Comparison of ENCODE assay signal across 8 cellular contexts in genomic region chr20:833450-834150, GRCh38. TPM values are rescaled to one million over a fixed set of nuclear protein-coding genes. Genes with fewer than 3 reads are reported as not detected.
DNase-seq lines count a peak whose midpoint lies in the region; ATAC-seq and TF ChIP-seq lines count a peak whose summit lies in the region.

Gene FAM110A (plus strand): TSS chr20:833715. CDS start chr20:844805, 11,090 bp downstream.

- no peak for TF ChIP-seq CTCF in GM20000 (IDR thresholded peaks at IDR 0.05; ENCODE audit: extremely low read depth, missing control alignments)
- no peak for TF ChIP-seq CTCF in lung (IDR thresholded peaks at IDR 0.05; ENCODE audit: control extremely low read depth, extremely low read depth)

- peaks cover 12% of the 10 kb centered on the region for H3K27me3 ChIP-seq in ectodermal cell (ENCODE audit: control insufficient read depth, insufficient read depth, low read length, poor library complexity, severe bottlenecking)
- H3K27me3 ChIP-seq in lung (ENCODE audit: control insufficient read depth, insufficient read depth), result no peaks in the 10 kb centered on the region

- H3K4me1 ChIP-seq in ectodermal cell (ENCODE audit: control insufficient read depth, insufficient read depth, low read length), result peaks cover 4% of the 10 kb centered on the region
- H3K4me1 ChIP-seq in lung (ENCODE audit: control insufficient read depth in 2 of 2, insufficient read depth in 2 of 2, low read length in 2 of 2), result peaks cover 3 to 11% of the 10 kb centered on the region in 2 donors

- H3K4me3 ChIP-seq in ectodermal cell (ENCODE audit: insufficient read depth, low read depth, low read length) (peak within 1 kb of the TSS; percentile 72), lung (peak within 1 kb of the TSS; percentile 59)

- DNase-seq in COLO829 (ENCODE audit: low spot score) (peak; percentile 95), GM20000 (ENCODE audit: low spot score) (peak; percentile 96), HS-5 (ENCODE audit: low read depth) (peak; percentile 83), NK-92 (lab: John Stamatoyannopoulos, UW; ENCODE audit: unreplicated experiment) (peak; percentile 75), lung (ENCODE audit: low spot score) (peak; percentile 96)
- peak; percentile 86 to 93 for DNase-seq in activated CD8-positive, alpha-beta memory T cell treated with anti-CD3 and anti-CD28 coated beads for 1 hour (ENCODE audit: extremely low read depth in 1 of 2, low read depth in 1 of 2)
- peak; percentile 87 to 94 (median 89) for DNase-seq in stimulated activated CD4-positive, alpha-beta T cell treated with anti-CD3 and anti-CD28 coated beads, TNF-alpha, amount 100 ng/mL, for 24 hours (ENCODE audit: low read depth in 3 of 3)

- no peaks in the 10 kb centered on the region for H3K9me3 ChIP-seq in ectodermal cell (ENCODE audit: control insufficient read depth, low read length)
- H3K9me3 ChIP-seq in lung (ENCODE audit: control insufficient read depth in 2 of 2, insufficient read depth in 1 of 2, low read length in 1 of 2), result no peaks in the 10 kb centered on the region

- H3K36me3 ChIP-seq in ectodermal cell (ENCODE audit: control insufficient read depth, insufficient read depth, low read length) (no peaks in the 10 kb centered on the region), lung (ENCODE audit: control insufficient read depth in 2 of 2, insufficient read depth in 2 of 2, low read length in 2 of 2) (no peaks in the 10 kb centered on the region)

- peak; percentile 95 for ATAC-seq in lung (ENCODE audit: insufficient read depth, low FRiP score)

- H3K27ac ChIP-seq in ectodermal cell (ENCODE audit: insufficient read depth, low read depth, low read length, poor library complexity, severe bottlenecking) (no peak within 1 kb of the TSS), lung (ENCODE audit: low read depth in 1 of 2, low read length in 1 of 2) (peak within 1 kb of the TSS; percentile 80 to 89)

- 0 to 1% methylated on average over 64 of the region's 64 CpGs for whole genome bisulfite sequencing in ectodermal cell, 2 experiments
- WGBS in lung, 2 donors, result 0 to 1% methylated on average over 57 to 64 of the region's 64 CpGs

RNA-seq across cellular contexts. Expression of gene FAM110A, which starts in this region (rescaled TPM):
- 7.7 TPM for polyA plus RNA-seq in ectodermal cell (2013, experiment 1 of 4)
- polyA plus RNA-seq in ectodermal cell (2013, experiment 2 of 4), result 7.1 TPM
- 8.3 TPM for polyA plus RNA-seq in ectodermal cell (2013, experiment 3 of 4)
- 8.8 TPM for polyA plus RNA-seq in ectodermal cell (2013, experiment 4 of 4)
- 10 to 100 TPM in 1 of 2 donors, 1 to 10 TPM in 1; 8.6 to 17.9 TPM for total RNA-seq in lung
- 10 to 100 TPM; 11.9 to 13.4 TPM for polyA plus RNA-seq in lung
